Comparison of ENCODE assay signal across 25 cellular contexts in genomic region chr7:74527842-74528241, GRCh38.
DNase-seq lines count a peak whose midpoint lies in the region; FAIRE-seq and TF ChIP-seq lines count a peak whose summit lies in the region.
"Had no signal": no experiment of that assay in that cellular context is flagged by ENCODE, and none has a peak within 500 bp of the region (broad histone marks: within the 10 kb centered on the region; RNA-seq: fewer than 3 reads in every experiment).

No MANE protein-coding gene starts in this region.

- peak; percentile 53 for DNase-seq in NCI-H2029 (lab: John Stamatoyannopoulos, UW)
- DNase-seq in NCI-H2029 treated with DMSO at 0.1 percent for 48 hours (lab: John Stamatoyannopoulos, UW), result no peak
- peak; percentile 54 for DNase-seq in NCI-H1105 treated with DMSO at 0.1 percent for 48 hours (lab: John Stamatoyannopoulos, UW)
- DNase-seq in endodermal cell, result no peak
- peak; percentile 92 for DNase-seq in small intestine
- DNase-seq in hepatic stellate cell (ENCODE audit: low spot score), result no peak
- no peak for DNase-seq in head of caudate nucleus
- no peak for DNase-seq in hypothalamus (lab: John Stamatoyannopoulos, UW)
- DNase-seq: activated CD4-positive, CD25-positive, alpha-beta regulatory T cell; activated CD8-positive, alpha-beta T cell treated with anti-CD3 and anti-CD28 coated beads for 36 hours; activated gamma-delta T cell treated with Interleukin-2 at 50 U/mL for 16 hours; cortex of kidney; foreskin fibroblast; hippocampal formation; NCI-H1092; NCI-H226; posterior cingulate gyrus; testis had no signal

- intact Hi-C loops in head of caudate nucleus (cut with DNase I), result no loop called here

- H3K4me3 ChIP-seq in endodermal cell (ENCODE audit: low read length) (no peak overlapping the region), small intestine (ENCODE audit: low read depth in 1 of 2, low read length in 2 of 2) (no peak overlapping the region)
- H3K4me3 ChIP-seq: HAP-1, testis had no signal

- no peak overlapping the region for H3K27ac ChIP-seq in endodermal cell (ENCODE audit: low read depth, low read length)
- H3K27ac ChIP-seq in small intestine (ENCODE audit: low read depth in 1 of 2, low read length in 1 of 2), result peak overlapping the region; percentile 38 to 79
- H3K27ac ChIP-seq: testis had no signal

- no peak overlapping the region for H3K9ac ChIP-seq in endodermal cell (ENCODE audit: extremely low read depth, low read length, poor library complexity, severe bottlenecking)

- H3K36me3 Mint-ChIP-seq in endodermal cell (ENCODE audit: low read depth), result peaks cover 77% of the 10 kb centered on the region
- H3K36me3 Mint-ChIP-seq: stimulated activated memory B cell treated with anti-CD40 and anti-IgM and Interleukin-4, amounts not matched to agents 10 μg/mL and 1 μg/mL and 100 μg/mL, for 72 hours had no signal

- H3K4me1 ChIP-seq in endodermal cell (ENCODE audit: control insufficient read depth, insufficient read depth, low read length) (no peaks in the 10 kb centered on the region), small intestine (ENCODE audit: control insufficient read depth in 2 of 2, insufficient read depth in 1 of 2, low read depth in 1 of 2, low read length in 1 of 2) (no peaks in the 10 kb centered on the region)
- H3K4me1 ChIP-seq: HAP-1, testis had no signal

- no peaks in the 10 kb centered on the region for H3K9me3 Mint-ChIP-seq in endodermal cell
- H3K9me3 Mint-ChIP-seq: activated CD8-positive, alpha-beta T cell treated with anti-CD3 and anti-CD28 coated beads for 36 hours; neural crest cell; stimulated activated memory B cell treated with anti-CD40 and anti-IgM and Interleukin-4, amounts not matched to agents 10 μg/mL and 1 μg/mL and 100 μg/mL, for 72 hours had no signal

- H3K9me3 ChIP-seq in endodermal cell (ENCODE audit: control insufficient read depth, low read length) (no peaks in the 10 kb centered on the region), small intestine (ENCODE audit: control insufficient read depth, low read depth) (no peaks in the 10 kb centered on the region)
- H3K9me3 ChIP-seq: HAP-1, testis had no signal

- H3K27ac Mint-ChIP-seq in endodermal cell, result peak overlapping the region; percentile 17
- H3K27ac Mint-ChIP-seq: activated CD8-positive, alpha-beta T cell treated with anti-CD3 and anti-CD28 coated beads for 36 hours; stimulated activated memory B cell treated with anti-CD40 and anti-IgM and Interleukin-4, amounts not matched to agents 10 μg/mL and 1 μg/mL and 100 μg/mL, for 72 hours had no signal

- H3K27me3 ChIP-seq in endodermal cell (ENCODE audit: control insufficient read depth, insufficient read depth, low read length, poor library complexity, severe bottlenecking), result no peaks in the 10 kb centered on the region
- H3K27me3 ChIP-seq in small intestine (ENCODE audit: control insufficient read depth in 2 of 2, insufficient read depth in 2 of 2, low read length in 2 of 2), result no peaks in the 10 kb centered on the region
- H3K27me3 ChIP-seq: testis had no signal

- TF ChIP-seq CTCF in endodermal cell (conservative IDR thresholded peaks at IDR 0.05), result no peak

- 93 to 100% methylated on average over 7 of the region's 7 CpGs for WGBS in endodermal cell (ENCODE audit: insufficient coverage in 1 of 2, insufficient read length in 1 of 2), 2 experiments
- 12 to 66% (median 46%) methylated on average over 7 of the region's 7 CpGs for WGBS in small intestine, 3 donors

- H3K27me3 Mint-ChIP-seq in endodermal cell (ENCODE audit: insufficient read depth), result no peaks in the 10 kb centered on the region
- H3K27me3 Mint-ChIP-seq: activated CD8-positive, alpha-beta T cell treated with anti-CD3 and anti-CD28 coated beads for 36 hours had no signal

- no peak for FAIRE-seq in small intestine (lab: Jason Lieb, UNC)
- FAIRE-seq: A204.1, endothelial cell of umbilical vein, GM12891, HepG2 had no signal

- H3K4me1 Mint-ChIP-seq in endodermal cell, result peaks cover 4% of the 10 kb centered on the region
- H3K4me1 Mint-ChIP-seq: neural crest cell; stimulated activated memory B cell treated with anti-CD40 and anti-IgM and Interleukin-4, amounts not matched to agents 10 μg/mL and 1 μg/mL and 100 μg/mL, for 72 hours had no signal

- H3K4me3 Mint-ChIP-seq in endodermal cell, result no peak overlapping the region
- H3K4me3 Mint-ChIP-seq: activated CD8-positive, alpha-beta T cell treated with anti-CD3 and anti-CD28 coated beads for 36 hours; neural crest cell; stimulated activated memory B cell treated with anti-CD40 and anti-IgM and Interleukin-4, amounts not matched to agents 10 μg/mL and 1 μg/mL and 100 μg/mL, for 72 hours had no signal

- peaks cover 53% of the 10 kb centered on the region for H3K36me3 ChIP-seq in endodermal cell (ENCODE audit: control insufficient read depth, insufficient read depth, low read length)
- no peaks in the 10 kb centered on the region for H3K36me3 ChIP-seq in small intestine (ENCODE audit: control insufficient read depth in 2 of 2, insufficient read depth in 2 of 2, low read length in 2 of 2)

Comparison
In these comparisons a context has a peak if more than half of its experiments do, and no peak if none do; other contexts are left out.
1. DNase-seq: peak in NCI-H2029 (single experiment), NCI-H1105 treated with DMSO at 0.1 percent for 48 hours (single experiment) and small intestine (single experiment); none in NCI-H2029 treated with DMSO at 0.1 percent for 48 hours (single experiment), endodermal cell (single experiment), hepatic stellate cell (single experiment), head of caudate nucleus (0 of 42) and hypothalamus (0 of 51).